In the genomic region with DNA sequence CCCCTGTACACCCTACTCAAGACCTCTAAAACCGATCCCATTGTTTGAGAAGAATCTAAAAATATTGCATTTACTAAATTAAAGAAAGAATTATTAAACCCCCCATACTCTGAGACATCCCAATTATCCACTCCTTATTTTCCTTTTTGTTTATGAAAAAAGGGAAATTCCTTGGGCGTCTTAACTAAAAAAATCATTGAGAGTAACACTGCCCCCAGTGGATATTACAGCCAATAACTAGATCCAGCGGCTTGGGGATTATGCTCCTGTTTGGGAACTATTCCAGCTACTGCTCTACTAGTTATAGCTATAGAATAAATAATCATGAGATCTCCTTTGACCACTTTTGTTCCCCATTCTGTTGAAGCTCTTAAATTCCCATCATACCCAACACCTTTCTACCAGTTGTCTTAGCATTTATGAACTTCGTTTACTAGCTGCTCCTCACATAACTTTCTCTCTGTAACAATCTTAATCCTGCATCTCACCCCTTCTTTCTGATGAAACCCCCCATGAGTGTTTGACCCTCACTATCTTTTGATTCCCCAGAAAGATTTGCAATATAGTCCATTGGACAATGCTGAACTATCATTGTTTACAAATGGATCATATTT, we compare ENCODE assay signal across 1 cellular context.
TF ChIP-seq lines count a peak whose summit lies in the region.

No MANE protein-coding gene starts in this region.

TF ChIP-seq in WTC11, 78 proteins besides CTCF, POLR2A, EP300 and RAD21 (continued from another document):
- TF ChIP-seq, protein P1, sequence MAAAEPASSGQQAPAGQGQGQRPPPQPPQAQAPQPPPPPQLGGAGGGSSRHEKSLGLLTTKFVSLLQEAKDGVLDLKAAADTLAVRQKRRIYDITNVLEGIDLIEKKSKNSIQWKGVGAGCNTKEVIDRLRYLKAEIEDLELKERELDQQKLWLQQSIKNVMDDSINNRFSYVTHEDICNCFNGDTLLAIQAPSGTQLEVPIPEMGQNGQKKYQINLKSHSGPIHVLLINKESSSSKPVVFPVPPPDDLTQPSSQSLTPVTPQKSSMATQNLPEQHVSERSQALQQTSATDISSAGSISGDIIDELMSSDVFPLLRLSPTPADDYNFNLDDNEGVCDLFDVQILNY (CRISPR knock-in tag; IDR thresholded peaks at IDR 0.05): no peak
- TF ChIP-seq, protein P2, sequence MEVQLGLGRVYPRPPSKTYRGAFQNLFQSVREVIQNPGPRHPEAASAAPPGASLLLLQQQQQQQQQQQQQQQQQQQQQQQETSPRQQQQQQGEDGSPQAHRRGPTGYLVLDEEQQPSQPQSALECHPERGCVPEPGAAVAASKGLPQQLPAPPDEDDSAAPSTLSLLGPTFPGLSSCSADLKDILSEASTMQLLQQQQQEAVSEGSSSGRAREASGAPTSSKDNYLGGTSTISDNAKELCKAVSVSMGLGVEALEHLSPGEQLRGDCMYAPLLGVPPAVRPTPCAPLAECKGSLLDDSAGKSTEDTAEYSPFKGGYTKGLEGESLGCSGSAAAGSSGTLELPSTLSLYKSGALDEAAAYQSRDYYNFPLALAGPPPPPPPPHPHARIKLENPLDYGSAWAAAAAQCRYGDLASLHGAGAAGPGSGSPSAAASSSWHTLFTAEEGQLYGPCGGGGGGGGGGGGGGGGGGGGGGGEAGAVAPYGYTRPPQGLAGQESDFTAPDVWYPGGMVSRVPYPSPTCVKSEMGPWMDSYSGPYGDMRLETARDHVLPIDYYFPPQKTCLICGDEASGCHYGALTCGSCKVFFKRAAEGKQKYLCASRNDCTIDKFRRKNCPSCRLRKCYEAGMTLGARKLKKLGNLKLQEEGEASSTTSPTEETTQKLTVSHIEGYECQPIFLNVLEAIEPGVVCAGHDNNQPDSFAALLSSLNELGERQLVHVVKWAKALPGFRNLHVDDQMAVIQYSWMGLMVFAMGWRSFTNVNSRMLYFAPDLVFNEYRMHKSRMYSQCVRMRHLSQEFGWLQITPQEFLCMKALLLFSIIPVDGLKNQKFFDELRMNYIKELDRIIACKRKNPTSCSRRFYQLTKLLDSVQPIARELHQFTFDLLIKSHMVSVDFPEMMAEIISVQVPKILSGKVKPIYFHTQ (CRISPR knock-in tag; IDR thresholded peaks at IDR 0.05): no peak
- TF ChIP-seq HMGA2 (CRISPR knock-in tag; IDR thresholded peaks at IDR 0.05): no peak
- TF ChIP-seq, protein P3, sequence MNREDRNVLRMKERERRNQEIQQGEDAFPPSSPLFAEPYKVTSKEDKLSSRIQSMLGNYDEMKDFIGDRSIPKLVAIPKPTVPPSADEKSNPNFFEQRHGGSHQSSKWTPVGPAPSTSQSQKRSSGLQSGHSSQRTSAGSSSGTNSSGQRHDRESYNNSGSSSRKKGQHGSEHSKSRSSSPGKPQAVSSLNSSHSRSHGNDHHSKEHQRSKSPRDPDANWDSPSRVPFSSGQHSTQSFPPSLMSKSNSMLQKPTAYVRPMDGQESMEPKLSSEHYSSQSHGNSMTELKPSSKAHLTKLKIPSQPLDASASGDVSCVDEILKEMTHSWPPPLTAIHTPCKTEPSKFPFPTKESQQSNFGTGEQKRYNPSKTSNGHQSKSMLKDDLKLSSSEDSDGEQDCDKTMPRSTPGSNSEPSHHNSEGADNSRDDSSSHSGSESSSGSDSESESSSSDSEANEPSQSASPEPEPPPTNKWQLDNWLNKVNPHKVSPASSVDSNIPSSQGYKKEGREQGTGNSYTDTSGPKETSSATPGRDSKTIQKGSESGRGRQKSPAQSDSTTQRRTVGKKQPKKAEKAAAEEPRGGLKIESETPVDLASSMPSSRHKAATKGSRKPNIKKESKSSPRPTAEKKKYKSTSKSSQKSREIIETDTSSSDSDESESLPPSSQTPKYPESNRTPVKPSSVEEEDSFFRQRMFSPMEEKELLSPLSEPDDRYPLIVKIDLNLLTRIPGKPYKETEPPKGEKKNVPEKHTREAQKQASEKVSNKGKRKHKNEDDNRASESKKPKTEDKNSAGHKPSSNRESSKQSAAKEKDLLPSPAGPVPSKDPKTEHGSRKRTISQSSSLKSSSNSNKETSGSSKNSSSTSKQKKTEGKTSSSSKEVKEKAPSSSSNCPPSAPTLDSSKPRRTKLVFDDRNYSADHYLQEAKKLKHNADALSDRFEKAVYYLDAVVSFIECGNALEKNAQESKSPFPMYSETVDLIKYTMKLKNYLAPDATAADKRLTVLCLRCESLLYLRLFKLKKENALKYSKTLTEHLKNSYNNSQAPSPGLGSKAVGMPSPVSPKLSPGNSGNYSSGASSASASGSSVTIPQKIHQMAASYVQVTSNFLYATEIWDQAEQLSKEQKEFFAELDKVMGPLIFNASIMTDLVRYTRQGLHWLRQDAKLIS (CRISPR knock-in tag; IDR thresholded peaks at IDR 0.05; ENCODE audit: borderline replicate concordance): no peak
- TF ChIP-seq, protein P4, sequence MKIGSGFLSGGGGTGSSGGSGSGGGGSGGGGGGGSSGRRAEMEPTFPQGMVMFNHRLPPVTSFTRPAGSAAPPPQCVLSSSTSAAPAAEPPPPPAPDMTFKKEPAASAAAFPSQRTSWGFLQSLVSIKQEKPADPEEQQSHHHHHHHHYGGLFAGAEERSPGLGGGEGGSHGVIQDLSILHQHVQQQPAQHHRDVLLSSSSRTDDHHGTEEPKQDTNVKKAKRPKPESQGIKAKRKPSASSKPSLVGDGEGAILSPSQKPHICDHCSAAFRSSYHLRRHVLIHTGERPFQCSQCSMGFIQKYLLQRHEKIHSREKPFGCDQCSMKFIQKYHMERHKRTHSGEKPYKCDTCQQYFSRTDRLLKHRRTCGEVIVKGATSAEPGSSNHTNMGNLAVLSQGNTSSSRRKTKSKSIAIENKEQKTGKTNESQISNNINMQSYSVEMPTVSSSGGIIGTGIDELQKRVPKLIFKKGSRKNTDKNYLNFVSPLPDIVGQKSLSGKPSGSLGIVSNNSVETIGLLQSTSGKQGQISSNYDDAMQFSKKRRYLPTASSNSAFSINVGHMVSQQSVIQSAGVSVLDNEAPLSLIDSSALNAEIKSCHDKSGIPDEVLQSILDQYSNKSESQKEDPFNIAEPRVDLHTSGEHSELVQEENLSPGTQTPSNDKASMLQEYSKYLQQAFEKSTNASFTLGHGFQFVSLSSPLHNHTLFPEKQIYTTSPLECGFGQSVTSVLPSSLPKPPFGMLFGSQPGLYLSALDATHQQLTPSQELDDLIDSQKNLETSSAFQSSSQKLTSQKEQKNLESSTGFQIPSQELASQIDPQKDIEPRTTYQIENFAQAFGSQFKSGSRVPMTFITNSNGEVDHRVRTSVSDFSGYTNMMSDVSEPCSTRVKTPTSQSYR (CRISPR knock-in tag; IDR thresholded peaks at IDR 0.05): no peak
- no peak for TF ChIP-seq FOXJ3 (CRISPR knock-in tag; IDR thresholded peaks at IDR 0.05; ENCODE audit: borderline replicate concordance)
- TF ChIP-seq CBFB (CRISPR knock-in tag; IDR thresholded peaks at IDR 0.05; ENCODE audit: low read depth): no peak
- no peak for TF ChIP-seq IRF2 (CRISPR knock-in tag; IDR thresholded peaks at IDR 0.05; ENCODE audit: borderline replicate concordance, low read depth)
- TF ChIP-seq JAZF1 (CRISPR knock-in tag; IDR thresholded peaks at IDR 0.05): no peak
- TF ChIP-seq, protein P5, sequence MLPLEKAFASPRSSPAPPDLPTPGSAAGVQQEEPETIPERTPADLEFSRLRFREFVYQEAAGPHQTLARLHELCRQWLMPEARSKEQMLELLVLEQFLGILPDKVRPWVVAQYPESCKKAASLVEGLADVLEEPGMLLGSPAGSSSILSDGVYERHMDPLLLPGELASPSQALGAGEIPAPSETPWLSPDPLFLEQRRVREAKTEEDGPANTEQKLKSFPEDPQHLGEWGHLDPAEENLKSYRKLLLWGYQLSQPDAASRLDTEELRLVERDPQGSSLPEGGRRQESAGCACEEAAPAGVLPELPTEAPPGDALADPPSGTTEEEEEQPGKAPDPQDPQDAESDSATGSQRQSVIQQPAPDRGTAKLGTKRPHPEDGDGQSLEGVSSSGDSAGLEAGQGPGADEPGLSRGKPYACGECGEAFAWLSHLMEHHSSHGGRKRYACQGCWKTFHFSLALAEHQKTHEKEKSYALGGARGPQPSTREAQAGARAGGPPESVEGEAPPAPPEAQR (CRISPR knock-in tag; IDR thresholded peaks at IDR 0.05): no peak
- TF ChIP-seq CREB1 (CRISPR knock-in tag; IDR thresholded peaks at IDR 0.05): no peak
